ENCODE assay signal across 1 cellular context in the genomic region with DNA sequence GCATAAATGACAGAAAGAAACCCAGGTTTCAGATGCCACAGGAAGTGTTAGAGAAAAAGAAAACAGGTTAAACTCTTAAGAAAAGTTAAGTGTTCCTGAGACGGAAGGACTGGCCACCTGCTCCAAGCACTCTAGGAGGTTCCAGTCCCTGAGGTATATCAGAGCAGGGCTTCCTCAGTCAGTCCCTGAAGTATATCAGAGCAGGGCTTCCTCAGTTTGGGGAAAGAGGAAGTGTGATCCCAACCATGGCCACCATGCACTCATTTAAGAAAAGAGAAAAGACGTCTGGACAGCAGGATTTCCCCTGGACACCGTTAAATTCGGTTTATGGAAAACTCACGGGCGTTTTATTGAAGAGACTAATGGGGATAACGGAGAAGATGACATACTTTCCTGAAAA.
TF ChIP-seq lines count a peak whose summit lies in the region.

No MANE protein-coding gene starts in this region.

TF ChIP-seq in HCT116, 20 proteins besides CTCF, POLR2A, EP300 and RAD21 (continued from another document):
- TF ChIP-seq TCF7L2 (IDR thresholded peaks at IDR 0.05; ENCODE audit: borderline replicate concordance, extremely low read depth, insufficient read depth, insufficient read length) (no peak), FOSL1 (IDR thresholded peaks at IDR 0.05; ENCODE audit: low read depth) (no peak), YY1 (IDR thresholded peaks at IDR 0.05; ENCODE audit: extremely low read depth, insufficient replicate concordance, low read depth, low read length) (no peak), ZFX (IDR thresholded peaks at IDR 0.05) (no peak), SIN3A (IDR thresholded peaks at IDR 0.05; ENCODE audit: low read depth) (no peak), EGR1 (IDR thresholded peaks at IDR 0.05; ENCODE audit: low read depth) (no peak)
